21 cellular contexts compared by ENCODE assay signal in the genomic region with DNA sequence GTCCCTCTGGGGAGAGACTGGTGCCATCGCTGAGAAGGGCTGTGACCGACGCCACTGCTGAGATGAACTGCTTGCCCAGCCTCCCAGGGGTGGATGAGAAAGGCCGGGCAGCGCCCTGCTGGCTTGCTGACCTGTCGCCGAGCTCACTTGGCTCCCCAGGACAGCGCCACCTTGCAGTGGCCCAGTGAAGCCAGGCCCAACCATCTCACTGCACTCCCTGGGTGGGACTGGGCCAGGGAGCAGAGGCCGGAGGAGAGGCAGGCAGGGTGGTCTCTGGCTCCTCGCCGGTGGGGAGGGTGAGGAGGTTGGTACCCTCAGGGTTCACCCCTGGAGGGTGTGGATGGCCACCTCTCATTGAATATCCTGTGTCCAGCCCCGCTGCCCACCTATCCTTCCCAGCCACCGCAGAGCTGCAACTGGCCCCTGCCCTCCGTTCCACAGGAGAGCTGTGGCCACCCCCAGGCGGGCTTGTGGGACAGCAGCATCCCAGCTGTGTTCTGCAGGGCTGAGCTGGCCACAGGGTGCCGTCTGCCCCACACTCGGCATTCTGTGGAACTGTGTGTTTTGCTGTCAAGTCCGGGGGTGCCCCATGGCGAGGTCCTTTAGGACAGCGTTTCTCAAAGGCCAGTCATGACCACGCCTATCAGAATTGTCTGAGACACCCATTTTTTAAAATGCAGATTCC. TPM values are rescaled to one million over a fixed set of nuclear protein-coding genes. Genes with fewer than 3 reads are reported as not detected.
DNase-seq lines count a peak whose midpoint lies in the region; ATAC-seq and TF ChIP-seq lines count a peak whose summit lies in the region.
"Had no signal": no experiment of that assay in that cellular context is flagged by ENCODE, and none has a peak within 500 bp of the region (broad histone marks: within the 10 kb centered on the region; RNA-seq: fewer than 3 reads in every experiment).

No MANE protein-coding gene starts in this region.

- POLR2A ChIA-PET in activated CD4-positive, alpha-beta T cell treated with anti-CD3 and anti-CD28 coated beads for 36 hours (lab: Charles Lee): no interaction called here

- H3K36me3 ChIP-seq in iPS DF 6.9 (ENCODE audit: control insufficient read depth, insufficient read depth, low read length) (no peaks in the 10 kb centered on the region), tibial nerve (peaks cover 0 to 99% (median 0%) of the 10 kb centered on the region in 3 donors)

- H3K27me3 ChIP-seq in iPS DF 6.9 (ENCODE audit: control insufficient read depth, insufficient read depth, low read length) (no peaks in the 10 kb centered on the region), tibial nerve (no peaks in the 10 kb centered on the region)
- H3K27me3 ChIP-seq: vagina had no signal

- H3K4me1 Mint-ChIP-seq in activated CD4-positive, alpha-beta T cell treated with anti-CD3 and anti-CD28 coated beads for 36 hours: no peaks in the 10 kb centered on the region
- H3K4me1 Mint-ChIP-seq: activated CD4-positive, alpha-beta T cell treated with anti-CD3 and anti-CD28 coated beads, Interleukin-2, amount 10 ng/mL, durations not matched to agents 7 days and 5 days; activated naive CD4-positive, alpha-beta T cell treated with anti-CD3 and anti-CD28 coated beads, Interleukin-2, amount 10 ng/mL, durations not matched to agents 7 days and 5 days; memory B cell; natural killer cell had no signal

- H3K36me3 Mint-ChIP-seq in activated CD4-positive, alpha-beta T cell treated with anti-CD3 and anti-CD28 coated beads for 36 hours (ENCODE audit: low read depth): no peaks in the 10 kb centered on the region
- H3K36me3 Mint-ChIP-seq: activated naive CD4-positive, alpha-beta T cell treated with anti-CD3 and anti-CD28 coated beads, Interleukin-2, amount 10 ng/mL, durations not matched to agents 7 days and 5 days; memory B cell; natural killer cell had no signal

- H3K27ac ChIP-seq in VCaP: no peak overlapping the region
- no peak overlapping the region for H3K27ac ChIP-seq in iPS DF 6.9 (ENCODE audit: low read length)
- no peak overlapping the region for H3K27ac ChIP-seq in tibial nerve
- H3K27ac ChIP-seq: SK-N-MC, vagina had no signal

- no peak for ATAC-seq in activated CD4-positive, alpha-beta T cell treated with anti-CD3 and anti-CD28 coated beads for 36 hours
- ATAC-seq: natural killer cell had no signal

- H3K27ac Mint-ChIP-seq in activated CD4-positive, alpha-beta T cell treated with anti-CD3 and anti-CD28 coated beads for 36 hours: no peak overlapping the region
- H3K27ac Mint-ChIP-seq: activated CD4-positive, alpha-beta T cell treated with anti-CD3 and anti-CD28 coated beads, Interleukin-2, amount 10 ng/mL, durations not matched to agents 7 days and 5 days; activated naive CD4-positive, alpha-beta T cell treated with anti-CD3 and anti-CD28 coated beads, Interleukin-2, amount 10 ng/mL, durations not matched to agents 7 days and 5 days; dendritic cell treated with granulocyte-macrophage colony-stimulating factor and Interleukin-4, amounts not matched to agents 40 ng/mL and 50 ng/mL, for 4 days; memory B cell; natural killer cell had no signal

- peak; percentile 67 for DNase-seq in 8988T
- no peak for DNase-seq in GM13977 (ENCODE audit: low spot score)
- peak; percentile 13 for DNase-seq in iPS DF 6.9 (ENCODE audit: low read depth, low spot score)
- DNase-seq in activated CD4-positive, alpha-beta T cell treated with anti-CD3 and anti-CD28 coated beads for 36 hours: no peak
- DNase-seq in tibial nerve (ENCODE audit: low spot score in 2 of 2): no peak
- DNase-seq in Ammon's horn (ENCODE audit: low spot score): no peak
- DNase-seq in activated gamma-delta T cell treated with Interleukin-2 at 50 U/mL for 16 hours: no peak
- DNase-seq: activated CD4-positive, alpha-beta T cell treated with anti-CD3 and anti-CD28 coated beads, Interleukin-2, amount 10 ng/mL, durations not matched to agents 7 days and 5 days; activated naive CD4-positive, alpha-beta T cell treated with anti-CD3 and anti-CD28 coated beads, Interleukin-2, amount 10 ng/mL, durations not matched to agents 7 days and 5 days; Caco-2; erythroblast; natural killer cell; NCI-H1048; NCI-H2107; NCI-H526 treated with DMSO at 0.1 percent for 48 hours had no signal

- no peaks in the 10 kb centered on the region for H3K9me3 ChIP-seq in iPS DF 6.9 (ENCODE audit: control insufficient read depth, insufficient read depth, low read length)
- H3K9me3 ChIP-seq in tibial nerve: no peaks in the 10 kb centered on the region
- H3K9me3 ChIP-seq: Caco-2, vagina had no signal

- H3K4me3 ChIP-seq in iPS DF 6.9 (ENCODE audit: low read length): no peak overlapping the region
- no peak overlapping the region for H3K4me3 ChIP-seq in tibial nerve
- H3K4me3 ChIP-seq: SK-N-MC, vagina had no signal

- H3K4me1 ChIP-seq in iPS DF 6.9 (ENCODE audit: control insufficient read depth, insufficient read depth, low read length): no peaks in the 10 kb centered on the region
- H3K4me1 ChIP-seq in tibial nerve: peaks cover 0 to 12% (median 0%) of the 10 kb centered on the region in 4 donors
- H3K4me1 ChIP-seq: Caco-2, vagina had no signal

- intact Hi-C loops in activated CD4-positive, alpha-beta T cell treated with anti-CD3 and anti-CD28 coated beads for 36 hours (cut with DNase I, micrococcal nuclease): no loop called here

- in situ Hi-C loops in GM13977 (cut with MboI; ENCODE audit: low pct_unique_long_range_greater_than_20kb, low sequenced_read_pairs, unreplicated experiment): no loop called here

- TF ChIP-seq CTCF in GM13977 (IDR thresholded peaks at IDR 0.05; ENCODE audit: extremely low read depth, insufficient read depth, missing control alignments) (peak; percentile 36), VCaP (conservative IDR thresholded peaks at IDR 0.05) (peak; percentile 18; the same call in 1 of the 2 replicates), tibial nerve (IDR thresholded peaks at IDR 0.05) (no peak)

- no peak for TF ChIP-seq POLR2A in tibial nerve (IDR thresholded peaks at IDR 0.05)

- H3K4me3 Mint-ChIP-seq in activated CD4-positive, alpha-beta T cell treated with anti-CD3 and anti-CD28 coated beads for 36 hours: no peak overlapping the region
- H3K4me3 Mint-ChIP-seq: activated CD4-positive, alpha-beta T cell treated with anti-CD3 and anti-CD28 coated beads, Interleukin-2, amount 10 ng/mL, durations not matched to agents 7 days and 5 days; activated naive CD4-positive, alpha-beta T cell treated with anti-CD3 and anti-CD28 coated beads, Interleukin-2, amount 10 ng/mL, durations not matched to agents 7 days and 5 days; dendritic cell treated with granulocyte-macrophage colony-stimulating factor and Interleukin-4, amounts not matched to agents 40 ng/mL and 50 ng/mL, for 4 days; memory B cell; natural killer cell had no signal

- H3K9me3 Mint-ChIP-seq in activated CD4-positive, alpha-beta T cell treated with anti-CD3 and anti-CD28 coated beads for 36 hours (ENCODE audit: low read depth): no peaks in the 10 kb centered on the region
- H3K9me3 Mint-ChIP-seq: activated CD4-positive, alpha-beta T cell treated with anti-CD3 and anti-CD28 coated beads, Interleukin-2, amount 10 ng/mL, durations not matched to agents 7 days and 5 days; activated naive CD4-positive, alpha-beta T cell treated with anti-CD3 and anti-CD28 coated beads, Interleukin-2, amount 10 ng/mL, durations not matched to agents 7 days and 5 days; dendritic cell treated with granulocyte-macrophage colony-stimulating factor and Interleukin-4, amounts not matched to agents 40 ng/mL and 50 ng/mL, for 4 days; memory B cell; natural killer cell had no signal

- TF ChIP-seq EP300 in tibial nerve (IDR thresholded peaks at IDR 0.05): no peak

- H3K27me3 Mint-ChIP-seq in activated CD4-positive, alpha-beta T cell treated with anti-CD3 and anti-CD28 coated beads for 36 hours: no peaks in the 10 kb centered on the region
- H3K27me3 Mint-ChIP-seq: activated CD4-positive, alpha-beta T cell treated with anti-CD3 and anti-CD28 coated beads, Interleukin-2, amount 10 ng/mL, durations not matched to agents 7 days and 5 days; activated naive CD4-positive, alpha-beta T cell treated with anti-CD3 and anti-CD28 coated beads, Interleukin-2, amount 10 ng/mL, durations not matched to agents 7 days and 5 days; memory B cell had no signal

- CTCF ChIA-PET in activated CD4-positive, alpha-beta T cell treated with anti-CD3 and anti-CD28 coated beads for 36 hours (lab: Charles Lee): interaction anchor here (0.6 kb wide), 1 partner anchor 39 kb away, joined by 3 read pairs; no protein-coding TSS in a partner anchor

- WGBS in iPS DF 6.9 (ENCODE audit: insufficient coverage, insufficient read length): no CpG with 5 or more reads among the region's 21 CpGs
- WGBS in tibial nerve, 2 donors: 77 to 83% methylated on average over 7 to 8 of the region's 21 CpGs

RNA-seq across cellular contexts. Expression of gene FCN2, which starts 41.0 kb away (rescaled TPM):
- not detected for total RNA-seq in activated CD4-positive, alpha-beta T cell treated with anti-CD3 and anti-CD28 coated beads for 36 hours
- 1 to 10 TPM in 1 of 4 donors, not detected in 3; 1.9 TPM for total RNA-seq in tibial nerve
- total RNA-seq: activated CD4-positive, alpha-beta T cell treated with anti-CD3 and anti-CD28 coated beads, Interleukin-2, amount 10 ng/mL, durations not matched to agents 7 days and 5 days; Caco-2; natural killer cell; pulmonary artery endothelial cell; vagina had no signal

Comparison
In these comparisons a context has a peak if more than half of its experiments do, and no peak if none do; other contexts are left out.
1. DNase-seq: peak in 8988T (single experiment) and iPS DF 6.9 (single experiment); none in GM13977 (single experiment), activated CD4-positive, alpha-beta T cell treated with anti-CD3 and anti-CD28 coated beads for 36 hours (single experiment), tibial nerve (0 of 2), Ammon's horn (single experiment) and activated gamma-delta T cell treated with Interleukin-2 at 50 U/mL for 16 hours (single experiment).
2. CTCF ChIP-seq: peak in GM13977 (single experiment) and VCaP (single experiment); none in tibial nerve (0 of 5).